ENCODE assay signal across 1 cellular context in genomic region chr10:15211464-15211979, GRCh38.
TF ChIP-seq lines count a peak whose summit lies in the region.

No MANE protein-coding gene starts in this region.

TF ChIP-seq in HEK293, 187 proteins besides CTCF, POLR2A, EP300 and RAD21 (continued from another document):
- TF ChIP-seq REST (tag by site-specific recombination; IDR thresholded peaks at IDR 0.05) (no peak), SP7 (tag by site-specific recombination; IDR thresholded peaks at IDR 0.05) (peak; percentile 75), ZNF660 (tag by site-specific recombination; IDR thresholded peaks at IDR 0.05) (no peak)
